16 cellular contexts compared by ENCODE assay signal in genomic region chr1:172951728-172952365, GRCh38.
DNase-seq lines count a peak whose midpoint lies in the region; ATAC-seq, FAIRE-seq and TF ChIP-seq lines count a peak whose summit lies in the region.
"Had no signal": no experiment of that assay in that cellular context is flagged by ENCODE, and none has a peak within 500 bp of the region (broad histone marks: within the 10 kb centered on the region; RNA-seq: fewer than 3 reads in every experiment).

No MANE protein-coding gene starts in this region.

- H3K27ac ChIP-seq in pancreas = no peak overlapping the region
- H3K27ac ChIP-seq in spleen = no peak overlapping the region
- H3K27ac ChIP-seq: skin epidermis, suprapubic skin had no signal

- no peak for TF ChIP-seq POLR2A in spleen (IDR thresholded peaks at IDR 0.05)

- H3K27me3 ChIP-seq in pancreas = no peaks in the 10 kb centered on the region
- no peaks in the 10 kb centered on the region for H3K27me3 ChIP-seq in spleen (replicated peaks in 1 of 7)
- H3K27me3 ChIP-seq: suprapubic skin had no signal

- H3K4me1 ChIP-seq in pancreas (peaks cover 0 to 9% (median 4%) of the 10 kb centered on the region in 3 donors), spleen (peaks cover 0 to 13% (median 0%) of the 10 kb centered on the region in 6 donors)

- FAIRE-seq in pancreas (lab: Jason Lieb, UNC) = no peak
- FAIRE-seq: colon had no signal

- H3K4me3 ChIP-seq in pancreas = no peak overlapping the region
- no peak overlapping the region for H3K4me3 ChIP-seq in spleen
- H3K4me3 ChIP-seq: skin epidermis, suprapubic skin had no signal

- H3K36me3 ChIP-seq in pancreas (no peaks in the 10 kb centered on the region), spleen (no peaks in the 10 kb centered on the region)
- H3K36me3 ChIP-seq: suprapubic skin had no signal

- TF ChIP-seq CTCF in pancreas (IDR thresholded peaks at IDR 0.05) = no peak
- TF ChIP-seq CTCF in spleen (IDR thresholded peaks at IDR 0.05 in 8 of 11, conservative IDR thresholded peaks at IDR 0.05 in 3 of 11) = no peak

- DNase-seq in ELR (ENCODE audit: low read depth) (peak; percentile 34), RPMI7951 (ENCODE audit: low read depth) (peak; percentile 73), fibroblast of peridontal ligament (ENCODE audit: extremely low read depth) (peak; percentile 69), pancreas (no peak), SKM-1 treated with dmso at 0.1 percent for 144 hours (lab: John Stamatoyannopoulos, UW; ENCODE audit: unreplicated experiment) (no peak), spleen (no peak)
- DNase-seq: activated CD8-positive, alpha-beta memory T cell treated with anti-CD3 and anti-CD28 coated beads, Interleukin-2, amount 10 ng/mL, durations not matched to agents 7 days and 5 days; CD4-positive, alpha-beta T cell; NCI-H1417; NCI-H526; SHP77 had no signal

- H3K9me3 ChIP-seq in pancreas (no peaks in the 10 kb centered on the region), spleen (no peaks in the 10 kb centered on the region)
- H3K9me3 ChIP-seq: suprapubic skin had no signal

- 66 to 67% methylated on average over 3 of the region's 3 CpGs for WGBS in pancreas, 2 donors
- 64 to 75% (median 74%) methylated on average over 3 of the region's 3 CpGs for WGBS in spleen, 5 donors

- intact Hi-C loops in pancreas (cut with DNase I) = no loop called here
- intact Hi-C loops in spleen (cut with DNase I; ENCODE audit: low total_unique reads) = no loop called here

- ATAC-seq in pancreas (peak in 3 of 4 donors; percentile 29 to 82 (median 65)), GM19452 (IDR thresholded peaks at IDR 0.05; ENCODE audit: unreplicated experiment) (no peak), GM19455 (IDR thresholded peaks at IDR 0.05; ENCODE audit: unreplicated experiment) (no peak)
- ATAC-seq: activated CD8-positive, alpha-beta memory T cell treated with anti-CD3 and anti-CD28 coated beads, Interleukin-2, amount 10 ng/mL, durations not matched to agents 7 days and 5 days had no signal

Comparison
In these comparisons a context has a peak if more than half of its experiments do, and no peak if none do; other contexts are left out.
1. DNase-seq: peak in ELR (single experiment), RPMI7951 (single experiment) and fibroblast of peridontal ligament (single experiment); none in pancreas (0 of 6), SKM-1 treated with dmso at 0.1 percent for 144 hours (single experiment) and spleen (single experiment).
2. ATAC-seq: peak in pancreas (3 of 4); none in GM19452 (single experiment) and GM19455 (single experiment).